ENCODE assay signal across 8 cellular contexts in the genomic region with DNA sequence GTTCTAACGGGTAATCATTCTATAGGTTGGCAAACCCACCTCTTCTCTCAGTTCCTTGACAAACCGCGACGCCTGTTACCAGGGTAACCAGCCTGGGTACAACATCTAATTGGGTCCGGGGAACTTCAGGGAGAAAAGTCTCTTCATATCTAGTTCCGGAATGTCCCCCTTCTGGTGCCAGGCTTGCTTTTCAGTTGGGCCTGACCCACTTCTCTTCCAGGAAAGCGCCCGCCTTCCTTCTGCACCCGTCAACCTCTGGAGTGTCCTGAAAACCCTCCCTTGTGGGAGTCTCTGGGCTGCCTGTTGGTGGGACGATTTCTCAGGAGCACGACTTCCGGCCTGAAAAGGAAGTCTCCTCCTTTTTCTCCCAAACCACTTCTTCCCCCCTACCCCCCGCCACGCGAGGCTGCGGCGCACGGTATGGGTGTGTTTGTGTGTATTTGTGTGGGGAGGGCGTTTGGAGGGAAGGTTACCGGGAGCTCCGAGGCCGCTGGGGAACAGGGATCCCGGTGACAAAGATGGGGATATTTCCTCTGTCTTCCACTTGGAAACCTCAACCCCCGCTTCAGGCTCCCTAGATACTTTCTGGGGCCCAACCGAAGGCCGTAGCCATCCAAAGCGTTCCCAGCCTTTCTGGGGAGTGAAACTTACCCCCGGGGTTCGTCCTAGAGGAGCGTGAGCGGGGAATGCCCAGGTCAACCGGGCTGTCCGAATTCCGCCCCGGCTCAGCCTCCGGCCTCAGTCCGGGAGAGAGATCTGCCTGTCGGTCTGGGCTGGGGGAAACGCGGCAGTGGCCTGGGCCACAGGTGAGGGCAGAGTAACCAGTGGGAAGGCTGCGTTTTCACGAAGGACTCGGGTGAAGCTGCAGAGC. TPM values are rescaled to one million over a fixed set of nuclear protein-coding genes. Genes with fewer than 3 reads are reported as not detected.
DNase-seq lines count a peak whose midpoint lies in the region; ATAC-seq and TF ChIP-seq lines count a peak whose summit lies in the region.

A gene with protein sequence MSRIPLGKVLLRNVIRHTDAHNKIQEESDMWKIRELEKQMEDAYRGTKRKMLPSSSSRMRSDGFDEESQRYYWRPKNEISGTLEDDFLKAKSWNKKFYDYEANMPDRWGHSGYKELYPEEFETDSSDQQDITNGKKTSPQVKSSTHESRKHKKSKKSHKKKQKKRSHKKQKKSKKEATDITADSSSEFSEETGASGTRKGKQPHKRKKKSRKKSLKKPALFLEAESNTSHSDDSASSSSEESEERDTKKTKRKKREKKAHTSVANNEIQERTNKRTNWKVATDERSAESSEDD (plus strand): TSS at position 359 of the 871 bp plus-strand sequence. CDS start 1,276 bp downstream, outside the sequence.
A gene with protein sequence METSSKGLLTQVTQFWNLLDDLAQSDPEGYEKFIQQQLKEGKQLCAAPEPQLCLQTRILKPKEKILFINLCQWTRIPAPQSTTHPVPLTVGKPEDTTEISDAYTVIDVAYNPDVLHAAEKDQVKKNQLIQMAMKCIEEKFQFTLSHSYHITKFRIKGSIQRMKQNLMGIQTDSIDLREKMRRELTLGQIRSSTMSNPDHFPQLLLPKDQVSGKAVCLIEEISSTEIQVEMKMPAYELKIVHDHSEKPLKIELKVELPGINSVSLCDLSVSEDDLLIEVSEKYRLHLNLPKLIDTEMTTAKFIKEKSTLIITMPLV (minus strand): TSS at position 77 of the 871 bp plus-strand sequence. CDS start 843 bp downstream, outside the sequence.

- TF ChIP-seq CTCF in AG04449 (IDR thresholded peaks at IDR 0.05; ENCODE audit: insufficient read depth, low read length, missing control alignments) (no peak), WTC11 (IDR thresholded peaks at IDR 0.05) (no peak)

- POLR2A ChIA-PET in AG04449 (lab: Yijun Ruan, JAX) (interaction anchor here (0.9 kb wide), 1 partner anchor 12 kb away, joined by 4 read pairs; a partner anchor contains a TSS), WTC11 (lab: Charles Lee) (no interaction called here)

- H3K27me3 Mint-ChIP-seq in WTC11 (ENCODE audit: low read depth): no peaks in the 10 kb centered on the region

- peaks cover 10% of the 10 kb centered on the region for H3K4me1 Mint-ChIP-seq in WTC11

- H3K4me3 ChIP-seq in AG04449 (ENCODE audit: low read depth, low read length): peak within 1 kb of the TSS; percentile 97

- ATAC-seq in GM18870 (IDR thresholded peaks at IDR 0.05; ENCODE audit: unreplicated experiment) (peak; percentile 80), HG03135 (IDR thresholded peaks at IDR 0.05; ENCODE audit: unreplicated experiment) (peak; percentile 90), WTC11 (peak; percentile 98)

- DNase-seq in AG04449 (ENCODE audit: low read depth, low spot score): peak; percentile 51
- peak; percentile 86 for DNase-seq in NCI-H2227 (lab: John Stamatoyannopoulos, UW; ENCODE audit: unreplicated experiment)
- peak; percentile 74 for DNase-seq in WTC11 (ENCODE audit: low spot score)
- peak; percentile 7 to 95 (median 76) for DNase-seq in caudate nucleus (lab: John Stamatoyannopoulos, UW)
- peak; percentile 86 for DNase-seq in iris pigment epithelial cell (ENCODE audit: low read depth)
- peak; percentile 57 to 66 for DNase-seq in stimulated activated CD4-positive, alpha-beta T cell treated with anti-CD3 and anti-CD28 coated beads, Interleukin-12 subunit alpha, Interleukin-12 subunit beta, amount 100 ng/mL, for 24 hours (ENCODE audit: low read depth in 2 of 2)

- H3K9me3 Mint-ChIP-seq in WTC11: no peaks in the 10 kb centered on the region

- CTCF ChIA-PET in AG04449 (lab: Yijun Ruan, JAX) (interaction anchor here (1.0 to 4.5 kb wide), 2 partner anchors 13 to 203 kb away, joined by 4 to 13 read pairs; a partner anchor contains a TSS), WTC11 (lab: Charles Lee) (no interaction called here)

- H3K36me3 Mint-ChIP-seq in WTC11: peaks cover 15% of the 10 kb centered on the region

- peak within 1 kb of the TSS; percentile 89 for H3K27ac ChIP-seq in caudate nucleus (ENCODE audit: low read depth, low read length)

- peak within 1 kb of the TSS; percentile 99 for H3K27ac Mint-ChIP-seq in WTC11

- peak within 1 kb of the TSS; percentile 90 for H3K4me3 Mint-ChIP-seq in WTC11

TF ChIP-seq in WTC11, 78 proteins besides CTCF, POLR2A, EP300 and RAD21 (continues in another document):
- TF ChIP-seq HMGA2 (CRISPR knock-in tag; IDR thresholded peaks at IDR 0.05) (peak; percentile 17; the same call in 1 of the 2 replicates), FOXP1 (CRISPR knock-in tag; IDR thresholded peaks at IDR 0.05; ENCODE audit: borderline replicate concordance) (0 out of 2 replicates have a peak, but pooled peaks have one; percentile 43), JUN (CRISPR knock-in tag; IDR thresholded peaks at IDR 0.05) (0 out of 2 replicates have a peak, but pooled peaks have one; percentile 25), GABPB1 (CRISPR knock-in tag; IDR thresholded peaks at IDR 0.05) (peak; percentile 45; the same call in 1 of the 2 replicates), SOX15 (CRISPR knock-in tag; IDR thresholded peaks at IDR 0.05) (no peak), FOXK1 (CRISPR knock-in tag; IDR thresholded peaks at IDR 0.05) (peak; percentile 41; the same call in 1 of the 2 replicates)
- TF ChIP-seq, protein P1, sequence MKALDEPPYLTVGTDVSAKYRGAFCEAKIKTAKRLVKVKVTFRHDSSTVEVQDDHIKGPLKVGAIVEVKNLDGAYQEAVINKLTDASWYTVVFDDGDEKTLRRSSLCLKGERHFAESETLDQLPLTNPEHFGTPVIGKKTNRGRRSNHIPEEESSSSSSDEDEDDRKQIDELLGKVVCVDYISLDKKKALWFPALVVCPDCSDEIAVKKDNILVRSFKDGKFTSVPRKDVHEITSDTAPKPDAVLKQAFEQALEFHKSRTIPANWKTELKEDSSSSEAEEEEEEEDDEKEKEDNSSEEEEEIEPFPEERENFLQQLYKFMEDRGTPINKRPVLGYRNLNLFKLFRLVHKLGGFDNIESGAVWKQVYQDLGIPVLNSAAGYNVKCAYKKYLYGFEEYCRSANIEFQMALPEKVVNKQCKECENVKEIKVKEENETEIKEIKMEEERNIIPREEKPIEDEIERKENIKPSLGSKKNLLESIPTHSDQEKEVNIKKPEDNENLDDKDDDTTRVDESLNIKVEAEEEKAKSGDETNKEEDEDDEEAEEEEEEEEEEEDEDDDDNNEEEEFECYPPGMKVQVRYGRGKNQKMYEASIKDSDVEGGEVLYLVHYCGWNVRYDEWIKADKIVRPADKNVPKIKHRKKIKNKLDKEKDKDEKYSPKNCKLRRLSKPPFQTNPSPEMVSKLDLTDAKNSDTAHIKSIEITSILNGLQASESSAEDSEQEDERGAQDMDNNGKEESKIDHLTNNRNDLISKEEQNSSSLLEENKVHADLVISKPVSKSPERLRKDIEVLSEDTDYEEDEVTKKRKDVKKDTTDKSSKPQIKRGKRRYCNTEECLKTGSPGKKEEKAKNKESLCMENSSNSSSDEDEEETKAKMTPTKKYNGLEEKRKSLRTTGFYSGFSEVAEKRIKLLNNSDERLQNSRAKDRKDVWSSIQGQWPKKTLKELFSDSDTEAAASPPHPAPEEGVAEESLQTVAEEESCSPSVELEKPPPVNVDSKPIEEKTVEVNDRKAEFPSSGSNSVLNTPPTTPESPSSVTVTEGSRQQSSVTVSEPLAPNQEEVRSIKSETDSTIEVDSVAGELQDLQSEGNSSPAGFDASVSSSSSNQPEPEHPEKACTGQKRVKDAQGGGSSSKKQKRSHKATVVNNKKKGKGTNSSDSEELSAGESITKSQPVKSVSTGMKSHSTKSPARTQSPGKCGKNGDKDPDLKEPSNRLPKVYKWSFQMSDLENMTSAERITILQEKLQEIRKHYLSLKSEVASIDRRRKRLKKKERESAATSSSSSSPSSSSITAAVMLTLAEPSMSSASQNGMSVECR (CRISPR knock-in tag; IDR thresholded peaks at IDR 0.05; ENCODE audit: borderline replicate concordance): peak; percentile 22; the same call in 1 of the 2 replicates
- TF ChIP-seq, protein P2, sequence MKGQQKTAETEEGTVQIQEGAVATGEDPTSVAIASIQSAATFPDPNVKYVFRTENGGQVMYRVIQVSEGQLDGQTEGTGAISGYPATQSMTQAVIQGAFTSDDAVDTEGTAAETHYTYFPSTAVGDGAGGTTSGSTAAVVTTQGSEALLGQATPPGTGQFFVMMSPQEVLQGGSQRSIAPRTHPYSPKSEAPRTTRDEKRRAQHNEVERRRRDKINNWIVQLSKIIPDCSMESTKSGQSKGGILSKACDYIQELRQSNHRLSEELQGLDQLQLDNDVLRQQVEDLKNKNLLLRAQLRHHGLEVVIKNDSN (CRISPR knock-in tag; IDR thresholded peaks at IDR 0.05): no peak
- TF ChIP-seq, protein P3, sequence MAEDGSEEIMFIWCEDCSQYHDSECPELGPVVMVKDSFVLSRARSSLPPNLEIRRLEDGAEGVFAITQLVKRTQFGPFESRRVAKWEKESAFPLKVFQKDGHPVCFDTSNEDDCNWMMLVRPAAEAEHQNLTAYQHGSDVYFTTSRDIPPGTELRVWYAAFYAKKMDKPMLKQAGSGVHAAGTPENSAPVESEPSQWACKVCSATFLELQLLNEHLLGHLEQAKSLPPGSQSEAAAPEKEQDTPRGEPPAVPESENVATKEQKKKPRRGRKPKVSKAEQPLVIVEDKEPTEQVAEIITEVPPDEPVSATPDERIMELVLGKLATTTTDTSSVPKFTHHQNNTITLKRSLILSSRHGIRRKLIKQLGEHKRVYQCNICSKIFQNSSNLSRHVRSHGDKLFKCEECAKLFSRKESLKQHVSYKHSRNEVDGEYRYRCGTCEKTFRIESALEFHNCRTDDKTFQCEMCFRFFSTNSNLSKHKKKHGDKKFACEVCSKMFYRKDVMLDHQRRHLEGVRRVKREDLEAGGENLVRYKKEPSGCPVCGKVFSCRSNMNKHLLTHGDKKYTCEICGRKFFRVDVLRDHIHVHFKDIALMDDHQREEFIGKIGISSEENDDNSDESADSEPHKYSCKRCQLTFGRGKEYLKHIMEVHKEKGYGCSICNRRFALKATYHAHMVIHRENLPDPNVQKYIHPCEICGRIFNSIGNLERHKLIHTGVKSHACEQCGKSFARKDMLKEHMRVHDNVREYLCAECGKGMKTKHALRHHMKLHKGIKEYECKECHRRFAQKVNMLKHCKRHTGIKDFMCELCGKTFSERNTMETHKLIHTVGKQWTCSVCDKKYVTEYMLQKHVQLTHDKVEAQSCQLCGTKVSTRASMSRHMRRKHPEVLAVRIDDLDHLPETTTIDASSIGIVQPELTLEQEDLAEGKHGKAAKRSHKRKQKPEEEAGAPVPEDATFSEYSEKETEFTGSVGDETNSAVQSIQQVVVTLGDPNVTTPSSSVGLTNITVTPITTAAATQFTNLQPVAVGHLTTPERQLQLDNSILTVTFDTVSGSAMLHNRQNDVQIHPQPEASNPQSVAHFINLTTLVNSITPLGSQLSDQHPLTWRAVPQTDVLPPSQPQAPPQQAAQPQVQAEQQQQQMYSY (CRISPR knock-in tag; IDR thresholded peaks at IDR 0.05): peak; percentile 87
- TF ChIP-seq, protein P4, sequence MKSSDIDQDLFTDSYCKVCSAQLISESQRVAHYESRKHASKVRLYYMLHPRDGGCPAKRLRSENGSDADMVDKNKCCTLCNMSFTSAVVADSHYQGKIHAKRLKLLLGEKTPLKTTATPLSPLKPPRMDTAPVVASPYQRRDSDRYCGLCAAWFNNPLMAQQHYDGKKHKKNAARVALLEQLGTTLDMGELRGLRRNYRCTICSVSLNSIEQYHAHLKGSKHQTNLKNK (CRISPR knock-in tag; IDR thresholded peaks at IDR 0.05): no peak

RNA-seq across cellular contexts. Expression of the first gene that starts in this region (rescaled TPM):
- total RNA-seq in WTC11 (2021): 15.3 to 17.1 TPM (median 15.6 TPM) in 3 replicates

RNA-seq across cellular contexts. Expression of the second gene that starts in this region (rescaled TPM):
- 0.71 to 0.85 TPM (median 0.71 TPM) in 3 replicates for total RNA-seq in WTC11 (2021)

Comparison
In these comparisons a context has a peak if more than half of its experiments do, and no peak if none do; other contexts are left out.
1. Peak in every context shown above with its lines: DNase-seq, ATAC-seq, H3K4me3 ChIP-seq and H3K27ac ChIP-seq.